In genomic region chr9:122988919-122989614, GRCh38 we compare ENCODE assay signal across 11 cellular contexts. TPM values are rescaled to one million over a fixed set of nuclear protein-coding genes. Genes with fewer than 3 reads are reported as not detected.
DNase-seq lines count a peak whose midpoint lies in the region; ATAC-seq and TF ChIP-seq lines count a peak whose summit lies in the region.
"Had no signal": no experiment of that assay in that cellular context is flagged by ENCODE, and none has a peak within 500 bp of the region (broad histone marks: within the 10 kb centered on the region; RNA-seq: fewer than 3 reads in every experiment).

No MANE protein-coding gene starts in this region.

- no peak overlapping the region for H3K9ac ChIP-seq in mammary epithelial cell (ENCODE audit: insufficient read depth, low read length)

- intact Hi-C loops in activated T-helper 2 cell treated with anti-CD3 and anti-CD28 coated beads, Interferon-gamma antibody, Interleukin-2, Interleukin-4, amounts not matched to agents 10 μg/mL and 5 μg/mL and 100 μg/mL, durations not matched to agents 14 hours and 24 hours and 36 hours (cut with micrococcal nuclease): no loop called here
- intact Hi-C loops in mammary epithelial cell (cut with micrococcal nuclease): no loop called here

- no peak overlapping the region for H3K4me3 ChIP-seq in GM12864 (ENCODE audit: low read depth, low read length)
- no peak overlapping the region for H3K4me3 ChIP-seq in mammary epithelial cell (replicated peaks in 1 of 3; ENCODE audit: insufficient read depth in 1 of 3, low read depth in 2 of 3, low read length in 3 of 3)
- H3K4me3 ChIP-seq: SJCRH30 had no signal

- POLR2A ChIA-PET in activated CD4-positive, alpha-beta T cell treated with anti-CD3 and anti-CD28 coated beads, Interleukin-2, amount 10 ng/mL, durations not matched to agents 7 days and 5 days (lab: Charles Lee): no interaction called here

- H2AFZ ChIP-seq in mammary epithelial cell (ENCODE audit: low read depth, low read length): no peak overlapping the region

- peak; percentile 33 for DNase-seq in GM12864 (ENCODE audit: low read depth)
- no peak for DNase-seq in activated T-helper 2 cell treated with anti-CD3 and anti-CD28 coated beads, Interferon-gamma antibody, Interleukin-2, Interleukin-4, amounts not matched to agents 10 μg/mL and 5 μg/mL and 100 μg/mL, durations not matched to agents 14 hours and 24 hours and 36 hours (ENCODE audit: low spot score)
- DNase-seq in AML-193 (lab: John Stamatoyannopoulos, UW): no peak
- DNase-seq in activated CD4-positive, alpha-beta T cell treated with anti-CD3 and anti-CD28 coated beads, Interleukin-2, amount 10 ng/mL, durations not matched to agents 7 days and 5 days: no peak
- no peak for DNase-seq in mammary epithelial cell
- DNase-seq: SJCRH30, small intestine had no signal

- H3K27me3 ChIP-seq in mammary epithelial cell (ENCODE audit: insufficient read depth, low read length): no peaks in the 10 kb centered on the region
- H3K27me3 ChIP-seq: SJCRH30 had no signal

- peaks cover 8% of the 10 kb centered on the region for H3K4me1 Mint-ChIP-seq in activated T-helper 2 cell treated with anti-CD3 and anti-CD28 coated beads, Interferon-gamma antibody, Interleukin-2, Interleukin-4, amounts not matched to agents 10 μg/mL and 5 μg/mL and 100 μg/mL, durations not matched to agents 14 hours and 24 hours and 36 hours (ENCODE audit: low read depth)
- peaks cover 5% of the 10 kb centered on the region for H3K4me1 Mint-ChIP-seq in activated CD4-positive, alpha-beta T cell treated with anti-CD3 and anti-CD28 coated beads, Interleukin-2, amount 10 ng/mL, durations not matched to agents 7 days and 5 days

- H3K9me3 ChIP-seq in mammary epithelial cell (replicated peaks; ENCODE audit: insufficient read depth, low read length): no peaks in the 10 kb centered on the region
- H3K9me3 ChIP-seq: SJCRH30 had no signal

- TF ChIP-seq CTCF in GM12864 (IDR thresholded peaks at IDR 0.05; ENCODE audit: low read depth, low read length, missing control alignments) (no peak), mammary epithelial cell (conservative IDR thresholded peaks at IDR 0.05 in 1 of 2, IDR thresholded peaks at IDR 0.05 in 1 of 2; ENCODE audit: extremely low read depth in 1 of 2, insufficient read depth in 1 of 2, low read depth in 1 of 2, low read length in 2 of 2) (no peak)

- peak; percentile 84 for ATAC-seq in GM19395 (IDR thresholded peaks at IDR 0.05; ENCODE audit: unreplicated experiment)
- peak; percentile 84 for ATAC-seq in HG03066 (IDR thresholded peaks at IDR 0.05; ENCODE audit: low read depth, unreplicated experiment)
- ATAC-seq in GM18519 (IDR thresholded peaks at IDR 0.05; ENCODE audit: low FRiP score, unreplicated experiment): no peak

- BruUV-seq in mammary epithelial cell (replicated peaks; lab: Mats Ljungman, UMichigan): no TSS peak

- H3K4me1 ChIP-seq in mammary epithelial cell (ENCODE audit: insufficient read depth, low read length): peaks cover 6% of the 10 kb centered on the region
- H3K4me1 ChIP-seq: SJCRH30 had no signal

- no peaks in the 10 kb centered on the region for H3K27me3 Mint-ChIP-seq in activated T-helper 2 cell treated with anti-CD3 and anti-CD28 coated beads, Interferon-gamma antibody, Interleukin-2, Interleukin-4, amounts not matched to agents 10 μg/mL and 5 μg/mL and 100 μg/mL, durations not matched to agents 14 hours and 24 hours and 36 hours (ENCODE audit: low read depth)
- no peaks in the 10 kb centered on the region for H3K27me3 Mint-ChIP-seq in activated CD4-positive, alpha-beta T cell treated with anti-CD3 and anti-CD28 coated beads, Interleukin-2, amount 10 ng/mL, durations not matched to agents 7 days and 5 days

- no peak overlapping the region for H3K27ac ChIP-seq in mammary epithelial cell (ENCODE audit: insufficient read depth, low read depth, low read length)
- H3K27ac ChIP-seq: SJCRH30 had no signal

- 91% methylated on average over 8 of the region's 8 CpGs for WGBS in mammary epithelial cell (ENCODE audit: low coverage, missing lambda C conversion rate)

- H3K36me3 ChIP-seq in mammary epithelial cell (ENCODE audit: insufficient read depth, low read length): peaks cover 20% of the 10 kb centered on the region

- dilution Hi-C loops in mammary epithelial cell (cut with HindIII; ENCODE audit: low sequenced_read_pairs): no loop called here

- H3K9me3 Mint-ChIP-seq in activated T-helper 2 cell treated with anti-CD3 and anti-CD28 coated beads, Interferon-gamma antibody, Interleukin-2, Interleukin-4, amounts not matched to agents 10 μg/mL and 5 μg/mL and 100 μg/mL, durations not matched to agents 14 hours and 24 hours and 36 hours: no peaks in the 10 kb centered on the region
- H3K9me3 Mint-ChIP-seq in activated CD4-positive, alpha-beta T cell treated with anti-CD3 and anti-CD28 coated beads, Interleukin-2, amount 10 ng/mL, durations not matched to agents 7 days and 5 days: no peaks in the 10 kb centered on the region

- no peak overlapping the region for H3K4me2 ChIP-seq in mammary epithelial cell (ENCODE audit: insufficient read depth, low read depth, low read length)

- CTCF ChIA-PET in activated CD4-positive, alpha-beta T cell treated with anti-CD3 and anti-CD28 coated beads, Interleukin-2, amount 10 ng/mL, durations not matched to agents 7 days and 5 days (lab: Charles Lee): interaction anchor here (0.6 kb wide), 1 partner anchor 48 kb away, joined by 3 read pairs; the partner anchor contains the start of gene RABGAP1
- CTCF ChIA-PET in mammary epithelial cell (lab: Charles Lee; ENCODE audit: low non-redundant PET): no interaction called here

- no peak overlapping the region for H3K4me3 Mint-ChIP-seq in activated T-helper 2 cell treated with anti-CD3 and anti-CD28 coated beads, Interferon-gamma antibody, Interleukin-2, Interleukin-4, amounts not matched to agents 10 μg/mL and 5 μg/mL and 100 μg/mL, durations not matched to agents 14 hours and 24 hours and 36 hours (ENCODE audit: low read depth)
- no peak overlapping the region for H3K4me3 Mint-ChIP-seq in activated CD4-positive, alpha-beta T cell treated with anti-CD3 and anti-CD28 coated beads, Interleukin-2, amount 10 ng/mL, durations not matched to agents 7 days and 5 days

- H3K36me3 Mint-ChIP-seq in activated T-helper 2 cell treated with anti-CD3 and anti-CD28 coated beads, Interferon-gamma antibody, Interleukin-2, Interleukin-4, amounts not matched to agents 10 μg/mL and 5 μg/mL and 100 μg/mL, durations not matched to agents 14 hours and 24 hours and 36 hours (ENCODE audit: low read depth): peaks cover 16% of the 10 kb centered on the region
- peaks cover 13% of the 10 kb centered on the region for H3K36me3 Mint-ChIP-seq in activated CD4-positive, alpha-beta T cell treated with anti-CD3 and anti-CD28 coated beads, Interleukin-2, amount 10 ng/mL, durations not matched to agents 7 days and 5 days (ENCODE audit: low read depth)

- peak overlapping the region; percentile 29 for H3K27ac Mint-ChIP-seq in activated T-helper 2 cell treated with anti-CD3 and anti-CD28 coated beads, Interferon-gamma antibody, Interleukin-2, Interleukin-4, amounts not matched to agents 10 μg/mL and 5 μg/mL and 100 μg/mL, durations not matched to agents 14 hours and 24 hours and 36 hours
- H3K27ac Mint-ChIP-seq in activated CD4-positive, alpha-beta T cell treated with anti-CD3 and anti-CD28 coated beads, Interleukin-2, amount 10 ng/mL, durations not matched to agents 7 days and 5 days: no peak overlapping the region

- peaks cover 4% of the 10 kb centered on the region for H3K79me2 ChIP-seq in mammary epithelial cell (ENCODE audit: insufficient read depth, low read length)

- H4K20me1 ChIP-seq in mammary epithelial cell (ENCODE audit: insufficient read depth, low read length): no peaks in the 10 kb centered on the region

- in situ Hi-C loops in mammary epithelial cell (cut with MboI; ENCODE audit: low sequenced_read_pairs in 2 of 2): loop anchor here in 1 of 2 donors (25.0 kb wide), 1 partner anchor 127 kb away; no protein-coding TSS in a partner anchor

RNA-seq across cellular contexts. Expression of gene GPR21, which starts 44.4 kb away (rescaled TPM):
- 0.59 and 1.0 TPM in 2 replicates for total RNA-seq in activated T-helper 2 cell treated with anti-CD3 and anti-CD28 coated beads, Interferon-gamma antibody, Interleukin-2, Interleukin-4, amounts not matched to agents 10 μg/mL and 5 μg/mL and 100 μg/mL, durations not matched to agents 14 hours and 24 hours and 36 hours
- total RNA-seq in activated CD4-positive, alpha-beta T cell treated with anti-CD3 and anti-CD28 coated beads, Interleukin-2, amount 10 ng/mL, durations not matched to agents 7 days and 5 days: 1 to 10 TPM in 1 of 2 experiments, under 1 TPM in 1; 0.94 to 1.3 TPM
- total RNA-seq in mammary epithelial cell: 1 to 10 TPM; 1.2 to 1.5 TPM
- polyA plus RNA-seq in mammary epithelial cell: not detected
- not detected for polyA minus RNA-seq in mammary epithelial cell
- total RNA-seq: epithelial cell of proximal tubule had no signal

RNA-seq across cellular contexts. Expression of gene RABGAP1, which starts 48.2 kb away (rescaled TPM):
- 26.5 and 29.2 TPM in 2 replicates for total RNA-seq in activated T-helper 2 cell treated with anti-CD3 and anti-CD28 coated beads, Interferon-gamma antibody, Interleukin-2, Interleukin-4, amounts not matched to agents 10 μg/mL and 5 μg/mL and 100 μg/mL, durations not matched to agents 14 hours and 24 hours and 36 hours
- total RNA-seq in activated CD4-positive, alpha-beta T cell treated with anti-CD3 and anti-CD28 coated beads, Interleukin-2, amount 10 ng/mL, durations not matched to agents 7 days and 5 days: 10 to 100 TPM; 28.4 to 32.9 TPM
- 10 to 100 TPM; 56.0 to 61.7 TPM for total RNA-seq in mammary epithelial cell
- polyA plus RNA-seq in mammary epithelial cell: 20.1 TPM
- polyA minus RNA-seq in mammary epithelial cell: 91.2 TPM

RNA-seq across cellular contexts. Expression of gene ZBTB26, which starts 57.8 kb away (rescaled TPM):
- 7.4 and 8.2 TPM in 2 replicates for total RNA-seq in activated T-helper 2 cell treated with anti-CD3 and anti-CD28 coated beads, Interferon-gamma antibody, Interleukin-2, Interleukin-4, amounts not matched to agents 10 μg/mL and 5 μg/mL and 100 μg/mL, durations not matched to agents 14 hours and 24 hours and 36 hours
- total RNA-seq in activated CD4-positive, alpha-beta T cell treated with anti-CD3 and anti-CD28 coated beads, Interleukin-2, amount 10 ng/mL, durations not matched to agents 7 days and 5 days: 1 to 10 TPM; 7.3 to 9.6 TPM
- total RNA-seq in mammary epithelial cell: 1 to 10 TPM; 3.0 to 5.0 TPM
- polyA plus RNA-seq in mammary epithelial cell: 1.6 TPM
- 1.3 TPM for polyA minus RNA-seq in mammary epithelial cell
